In genomic region chr4:118351851-118352827, GRCh38 we compare ENCODE assay signal across 8 cellular contexts. TPM values are rescaled to one million over a fixed set of nuclear protein-coding genes. Genes with fewer than 3 reads are reported as not detected.
DNase-seq lines count a peak whose midpoint lies in the region; ATAC-seq and TF ChIP-seq lines count a peak whose summit lies in the region.

No MANE protein-coding gene starts in this region.

- H3K9me3 ChIP-seq in cardiac muscle cell (ENCODE audit: low read depth), result no peaks in the 10 kb centered on the region
- H3K9me3 ChIP-seq in mammary epithelial cell (replicated peaks; ENCODE audit: insufficient read depth, low read length), result no peaks in the 10 kb centered on the region
- H3K9me3 ChIP-seq in subcutaneous abdominal adipose tissue (ENCODE audit: control insufficient read depth in 5 of 5, low read length in 5 of 5), result no peaks in the 10 kb centered on the region

- peak; percentile 18 for ATAC-seq in HG02938 (IDR thresholded peaks at IDR 0.05; ENCODE audit: unreplicated experiment)
- no peak for ATAC-seq in GM18520 (IDR thresholded peaks at IDR 0.05; ENCODE audit: unreplicated experiment)

- DNase-seq in cardiac muscle cell (ENCODE audit: low read depth in 1 of 2, low spot score in 1 of 2) (peak in 1 of 2 donors; percentile 45), cardiac septum (ENCODE audit: low spot score) (no peak), NCI-H774 (lab: John Stamatoyannopoulos, UW) (peak; percentile 17), mammary epithelial cell (peak; percentile 71), kidney tubule cell (ENCODE audit: low spot score) (peak; percentile 16)

- H3K4me3 ChIP-seq in cardiac muscle cell, result peak overlapping the region; percentile 45
- peak overlapping the region; percentile 73 to 87 (median 76) for H3K4me3 ChIP-seq in mammary epithelial cell (replicated peaks in 1 of 3; ENCODE audit: insufficient read depth in 1 of 3, low read depth in 2 of 3, low read length in 3 of 3)
- peak overlapping the region in 4 of 5 donors; percentile 51 to 63 (median 58) for H3K4me3 ChIP-seq in subcutaneous abdominal adipose tissue (ENCODE audit: low read depth in 1 of 5, low read length in 5 of 5)

- H3K27ac ChIP-seq in cardiac muscle cell (no peak overlapping the region), mammary epithelial cell (ENCODE audit: insufficient read depth, low read depth, low read length) (peak overlapping the region; percentile 41), subcutaneous abdominal adipose tissue (ENCODE audit: low read depth, low read length) (no peak overlapping the region)

- dilution Hi-C loops in mammary epithelial cell (cut with HindIII; ENCODE audit: low sequenced_read_pairs), result no loop called here

- H2AFZ ChIP-seq in mammary epithelial cell (ENCODE audit: low read depth, low read length), result peak overlapping the region; percentile 91

- H3K4me2 ChIP-seq in mammary epithelial cell (ENCODE audit: insufficient read depth, low read depth, low read length), result peak overlapping the region; percentile 79

- no peaks in the 10 kb centered on the region for H3K4me1 ChIP-seq in cardiac muscle cell (ENCODE audit: low read depth)
- H3K4me1 ChIP-seq in mammary epithelial cell (ENCODE audit: insufficient read depth, low read length), result peaks cover 14% of the 10 kb centered on the region
- H3K4me1 ChIP-seq in subcutaneous abdominal adipose tissue (ENCODE audit: control insufficient read depth in 5 of 5, insufficient read depth in 5 of 5, low read length in 5 of 5), result peaks cover 0 to 18% (median 13%) of the 10 kb centered on the region in 5 donors

- H3K9ac ChIP-seq in mammary epithelial cell (ENCODE audit: insufficient read depth, low read length) (peak overlapping the region; percentile 45), subcutaneous abdominal adipose tissue (ENCODE audit: low read length in 5 of 5) (no peak overlapping the region)

- CTCF ChIA-PET in mammary epithelial cell (lab: Charles Lee; ENCODE audit: low non-redundant PET), result interaction anchor here (0.7 to 1.1 kb wide), 2 partner anchors 64 to 71 kb away, joined by 3 to 5 read pairs; no protein-coding TSS in a partner anchor

- no TSS peak for BruUV-seq in mammary epithelial cell (replicated peaks; lab: Mats Ljungman, UMichigan)

- no peaks in the 10 kb centered on the region for H4K20me1 ChIP-seq in mammary epithelial cell (ENCODE audit: insufficient read depth, low read length)

- H3K36me3 ChIP-seq in cardiac muscle cell (no peaks in the 10 kb centered on the region), mammary epithelial cell (ENCODE audit: insufficient read depth, low read length) (no peaks in the 10 kb centered on the region), subcutaneous abdominal adipose tissue (ENCODE audit: control insufficient read depth in 5 of 5, insufficient read depth in 5 of 5, low read length in 5 of 5) (no peaks in the 10 kb centered on the region)

- intact Hi-C loops in cardiac septum (cut with DNase I) (no loop called here), mammary epithelial cell (cut with micrococcal nuclease) (loop anchor here (5.0 kb wide), 1 partner anchor 65 kb away; no protein-coding TSS in a partner anchor)

- TF ChIP-seq CTCF in cardiac muscle cell (IDR thresholded peaks at IDR 0.05; ENCODE audit: low read depth, low read length) (no peak), mammary epithelial cell (conservative IDR thresholded peaks at IDR 0.05 in 1 of 2, IDR thresholded peaks at IDR 0.05 in 1 of 2; ENCODE audit: extremely low read depth in 1 of 2, insufficient read depth in 1 of 2, low read depth in 1 of 2, low read length in 2 of 2) (peak in 1 of 2 donors; percentile 8)

- H3K27me3 ChIP-seq in cardiac muscle cell (peaks cover 36% of the 10 kb centered on the region), mammary epithelial cell (ENCODE audit: insufficient read depth, low read length) (no peaks in the 10 kb centered on the region), subcutaneous abdominal adipose tissue (ENCODE audit: control insufficient read depth in 5 of 5, insufficient read depth in 4 of 5, low read length in 5 of 5) (peaks cover 14 to 39% (median 18%) of the 10 kb centered on the region in 5 donors)

- peaks cover 18% of the 10 kb centered on the region for H3K79me2 ChIP-seq in mammary epithelial cell (ENCODE audit: insufficient read depth, low read length)

- in situ Hi-C loops in mammary epithelial cell (cut with MboI; ENCODE audit: low sequenced_read_pairs in 2 of 2), result no loop called here

- 12% methylated on average over 43 of the region's 82 CpGs for WGBS in mammary epithelial cell (ENCODE audit: low coverage, missing lambda C conversion rate)

RNA-seq across cellular contexts. Expression of gene PRSS12, which starts 0.7 kb away (rescaled TPM):
- total RNA-seq in cardiac muscle cell (0.42 and 0.48 TPM in 2 replicates), cardiac septum (0.05 TPM), mammary epithelial cell (10 to 100 TPM; 33.0 to 70.8 TPM)
- polyA plus RNA-seq in cardiac muscle cell (0.07 and 0.42 TPM in 2 replicates), mammary epithelial cell (19.4 TPM)
- 25.5 TPM for polyA minus RNA-seq in mammary epithelial cell

Comparison
In these comparisons a context has a peak if more than half of its experiments do, and no peak if none do; other contexts are left out.
1. RNA of gene PRSS12, which starts 0.7 kb away (total RNA-seq): 33.0 to 70.8 TPM in mammary epithelial cell; 0.42 to 0.48 TPM in cardiac muscle cell and 0.05 TPM in cardiac septum (single experiment); every median in the first group is over 10 times any median in the second.
2. Peak in every context shown above with its lines, with median percentiles within 50 percentile points of each other: H3K4me3 ChIP-seq.